In genomic region chr3:188786424-188786823, GRCh38 we compare ENCODE assay signal across 37 cellular contexts.
"Had no signal": no experiment of that assay in that cellular context is flagged by ENCODE, and none has a peak within 500 bp of the region (broad histone marks: within the 10 kb centered on the region; RNA-seq: fewer than 3 reads in every experiment).

No MANE protein-coding gene starts in this region.

- H3K36me3 ChIP-seq: adrenal gland, ascending aorta, breast epithelium, cardiac muscle cell, colonic mucosa, esophagus squamous epithelium, gastroesophageal sphincter, WERI-Rb-1 had no signal

- H3K27ac ChIP-seq: adrenal gland, ascending aorta, breast epithelium, cardiac muscle cell, colonic mucosa, epithelial cell of prostate, gastroesophageal sphincter, WERI-Rb-1 had no signal

- H3K27me3 Mint-ChIP-seq: activated B cell treated with CpG ODN at 0.5 μM for 24 hours; activated CD4-positive, alpha-beta memory T cell treated with anti-CD3 and anti-CD28 coated beads, Interleukin-2, amount 10 ng/mL, durations not matched to agents 7 days and 5 days; activated CD4-positive, alpha-beta T cell treated with anti-CD3 and anti-CD28 coated beads, Interleukin-2, amount 10 ng/mL, durations not matched to agents 7 days and 5 days; activated naive CD8-positive, alpha-beta T cell; activated naive CD8-positive, alpha-beta T cell treated with anti-CD3 and anti-CD28 coated beads, Interleukin-2, amount 50 U/mL, for 24 hours; activated T-helper 17 cell treated with anti-CD3 and anti-CD28 coated beads, Interleukin-2, amount 50 U/mL, for 72 hours; T-cell had no signal

- H3K27me3 ChIP-seq: adrenal gland, ascending aorta, breast epithelium, cardiac muscle cell, colonic mucosa, esophagus squamous epithelium, gastroesophageal sphincter had no signal

- H3K36me3 Mint-ChIP-seq: brain, T-cell had no signal

- H3K9me3 ChIP-seq: adrenal gland, ascending aorta, breast epithelium, colonic mucosa, esophagus squamous epithelium, gastroesophageal sphincter had no signal

- FAIRE-seq: endometrium, endothelial cell of umbilical vein had no signal

- H3K9me3 Mint-ChIP-seq: activated CD4-positive, alpha-beta memory T cell treated with anti-CD3 and anti-CD28 coated beads, Interleukin-2, amount 10 ng/mL, durations not matched to agents 7 days and 5 days; activated CD4-positive, alpha-beta T cell treated with anti-CD3 and anti-CD28 coated beads, Interleukin-2, amount 10 ng/mL, durations not matched to agents 7 days and 5 days; activated naive CD8-positive, alpha-beta T cell treated with anti-CD3 and anti-CD28 coated beads, Interleukin-2, amount 50 U/mL, for 24 hours; activated T-cell treated with anti-CD3 and anti-CD28 coated beads, Interleukin-2, amount 50 U/mL, for 4 hours; activated T-helper 17 cell treated with anti-CD3 and anti-CD28 coated beads, Interleukin-2, amount 50 U/mL, for 72 hours; brain; T-cell; T-helper 1 cell treated with Interleukin-12 subunit alpha and Interleukin-12 subunit beta and Interleukin-4 antibody, amounts not matched to agents 30 μg/mL and 1 μg/mL, for 36 hours; T-helper 2 cell treated with Interferon-gamma antibody and Interleukin-4, amounts not matched to agents 5 μg/mL and 100 μg/mL, for 36 hours had no signal

- DNase-seq: activated B cell treated with CpG ODN at 0.5 μM for 24 hours; activated CD4-positive, alpha-beta memory T cell treated with anti-CD3 and anti-CD28 coated beads, Interleukin-2, amount 10 ng/mL, durations not matched to agents 7 days and 5 days; activated CD4-positive, alpha-beta T cell treated with anti-CD3 and anti-CD28 coated beads, Interleukin-2, amount 10 ng/mL, durations not matched to agents 7 days and 5 days; activated CD4-positive, alpha-beta T cell treated with anti-CD3 and anti-CD28 coated beads, Interleukin-2, amount 50 U/mL, for 4 hours; activated CD8-positive, alpha-beta memory T cell treated with anti-CD3 and anti-CD28 coated beads, Interleukin-2, amount 50 U/mL, for 48 hours; activated effector memory CD4-positive, alpha-beta T cell treated with Interleukin-2 at 50 U/mL for 16 hours; activated gamma-delta T cell treated with Interleukin-2 at 50 U/mL for 16 hours; activated naive CD4-positive, alpha-beta T cell treated with anti-CD3 and anti-CD28 coated beads, Interleukin-2, amount 50 U/mL, for 16 hours; activated naive CD4-positive, alpha-beta T cell treated with Interleukin-2 at 50 U/mL for 16 hours; activated naive CD8-positive, alpha-beta T cell treated with anti-CD3 and anti-CD28 coated beads, Interleukin-2, amount 50 U/mL, for 24 hours; activated T-cell treated with anti-CD3 and anti-CD28 coated beads for 4 hours; activated T-cell treated with anti-CD3 and anti-CD28 coated beads, Interleukin-2, amount 50 U/mL, for 4 hours; adrenal gland; central memory CD4-positive, alpha-beta T cell; cerebellar nuclear complex; colonic mucosa; effector CD8-positive, alpha-beta T cell; esophagus squamous epithelium; foreskin melanocyte; head of caudate nucleus; SW 1271; T-cell; T1000; WERI-Rb-1 had no signal

- H3K4me3 Mint-ChIP-seq: activated B cell treated with CpG ODN at 0.5 μM for 24 hours; activated CD4-positive, alpha-beta memory T cell treated with anti-CD3 and anti-CD28 coated beads, Interleukin-2, amount 10 ng/mL, durations not matched to agents 7 days and 5 days; activated CD4-positive, alpha-beta T cell treated with anti-CD3 and anti-CD28 coated beads, Interleukin-2, amount 10 ng/mL, durations not matched to agents 7 days and 5 days; activated naive CD8-positive, alpha-beta T cell; activated naive CD8-positive, alpha-beta T cell treated with anti-CD3 and anti-CD28 coated beads, Interleukin-2, amount 50 U/mL, for 24 hours; activated T-cell treated with anti-CD3 and anti-CD28 coated beads, Interleukin-2, amount 50 U/mL, for 4 hours; activated T-helper 17 cell treated with anti-CD3 and anti-CD28 coated beads, Interleukin-2, amount 50 U/mL, for 72 hours; brain; T-cell; T-helper 1 cell treated with Interleukin-12 subunit alpha and Interleukin-12 subunit beta and Interleukin-4 antibody, amounts not matched to agents 30 μg/mL and 1 μg/mL, for 36 hours; T-helper 2 cell treated with Interferon-gamma antibody and Interleukin-4, amounts not matched to agents 5 μg/mL and 100 μg/mL, for 36 hours had no signal

- H3K4me1 ChIP-seq: breast epithelium, colonic mucosa had no signal

- ATAC-seq: activated CD4-positive, CD25-positive, alpha-beta regulatory T cell treated with anti-CD3 and anti-CD28 coated beads, Interleukin-2, amount 50 U/mL, for 24 hours; activated naive CD8-positive, alpha-beta T cell treated with anti-CD3 and anti-CD28 coated beads, Interleukin-2, amount 50 U/mL, for 24 hours; activated T-cell treated with anti-CD3 and anti-CD28 coated beads, Interleukin-2, amount 50 U/mL, for 4 hours; activated T-helper 17 cell treated with anti-CD3 and anti-CD28 coated beads, Interleukin-2, amount 50 U/mL, for 72 hours; gastroesophageal sphincter; T-cell had no signal

- H3K4me3 ChIP-seq: adrenal gland, ascending aorta, breast epithelium, cardiac muscle cell, colonic mucosa, esophagus squamous epithelium, gastroesophageal sphincter had no signal

- H3K27ac Mint-ChIP-seq: activated B cell treated with CpG ODN at 0.5 μM for 24 hours; activated CD4-positive, alpha-beta memory T cell treated with anti-CD3 and anti-CD28 coated beads, Interleukin-2, amount 10 ng/mL, durations not matched to agents 7 days and 5 days; activated naive CD8-positive, alpha-beta T cell treated with anti-CD3 and anti-CD28 coated beads, Interleukin-2, amount 50 U/mL, for 24 hours; activated T-helper 17 cell treated with anti-CD3 and anti-CD28 coated beads, Interleukin-2, amount 50 U/mL, for 72 hours; brain; T-cell; T-helper 1 cell treated with Interleukin-12 subunit alpha and Interleukin-12 subunit beta and Interleukin-4 antibody, amounts not matched to agents 30 μg/mL and 1 μg/mL, for 36 hours; T-helper 2 cell treated with Interferon-gamma antibody and Interleukin-4, amounts not matched to agents 5 μg/mL and 100 μg/mL, for 36 hours had no signal
